2 cellular contexts compared by ENCODE assay signal in genomic region chr12:51326762-51327439, GRCh38.
TF ChIP-seq lines count a peak whose summit lies in the region.

No MANE protein-coding gene starts in this region.

TF ChIP-seq in GM23338, 12 proteins besides CTCF, POLR2A, EP300 and RAD21:
- no peak for TF ChIP-seq STAT1 (IDR thresholded peaks at IDR 0.05; ENCODE audit: unreplicated experiment)

TF ChIP-seq in H1, 55 proteins besides CTCF, POLR2A, EP300 and RAD21:
- peak; percentile 56; the same call in 1 of the 2 replicates for TF ChIP-seq BACH1 (IDR thresholded peaks at IDR 0.05; ENCODE audit: low read length)
- peak; percentile 64 for TF ChIP-seq CEBPB (IDR thresholded peaks at IDR 0.05; ENCODE audit: low read depth, low read length)
- TF ChIP-seq MAFK (IDR thresholded peaks at IDR 0.05; ENCODE audit: low read depth, low read length): peak; percentile 39; the same call in 1 of the 2 replicates
- TF ChIP-seq SRF (IDR thresholded peaks at IDR 0.05; ENCODE audit: low read depth, low read length): no peak
TF ChIP-seq in H1: peak in this region for 3.
